23 cellular contexts compared by ENCODE assay signal in the genomic region with DNA sequence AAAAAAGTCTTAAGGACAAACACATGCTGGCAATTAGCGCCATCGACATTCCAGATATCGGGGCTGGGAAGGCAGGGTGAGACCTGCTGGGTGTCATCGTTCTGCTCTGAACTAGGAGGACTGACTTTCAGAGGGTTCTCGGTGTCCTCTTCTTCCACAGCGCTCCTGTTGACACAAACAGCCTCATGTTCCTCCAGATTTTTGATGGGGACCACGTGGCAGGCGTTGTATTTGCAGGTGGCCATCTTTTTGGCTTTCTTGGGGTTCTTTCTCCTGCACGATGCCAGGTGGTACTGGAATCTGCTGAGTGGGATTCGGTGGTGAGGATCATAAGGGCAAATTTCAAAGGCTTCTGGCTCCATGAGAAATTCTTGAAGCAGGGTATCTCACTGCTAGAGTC. TPM values are rescaled to one million over a fixed set of nuclear protein-coding genes. Genes with fewer than 3 reads are reported as not detected.
"Had no signal": no experiment of that assay in that cellular context is flagged by ENCODE, and none has a peak within 500 bp of the region (broad histone marks: within the 10 kb centered on the region; RNA-seq: fewer than 3 reads in every experiment).

No MANE protein-coding gene starts in this region.

- H3K36me3 ChIP-seq: WERI-Rb-1 had no signal

- H3K27me3 Mint-ChIP-seq: activated CD4-positive, alpha-beta memory T cell treated with anti-CD3 and anti-CD28 coated beads, Interleukin-2, amount 10 ng/mL, durations not matched to agents 7 days and 5 days; activated CD4-positive, alpha-beta T cell treated with anti-CD3 and anti-CD28 coated beads for 36 hours; activated naive CD8-positive, alpha-beta T cell treated with anti-CD3 and anti-CD28 coated beads, Interleukin-2, amount 10 ng/mL, durations not matched to agents 7 days and 5 days; central memory CD8-positive, alpha-beta T cell; T-cell had no signal

- DNase-seq: activated CD4-positive, alpha-beta memory T cell treated with anti-CD3 and anti-CD28 coated beads, Interleukin-2, amount 10 ng/mL, durations not matched to agents 7 days and 5 days; activated CD4-positive, alpha-beta T cell treated with anti-CD3 and anti-CD28 coated beads for 36 hours; activated CD4-positive, alpha-beta T cell treated with anti-CD3 and anti-CD28 coated beads, Interleukin-2, amount 50 U/mL, for 1 hour; activated CD8-positive, alpha-beta memory T cell treated with anti-CD3 and anti-CD28 coated beads, Interleukin-2, amount 50 U/mL, for 4 hours; activated naive CD4-positive, alpha-beta T cell treated with anti-CD3 and anti-CD28 coated beads, Interleukin-2, amount 50 U/mL, for 16 hours; activated naive CD8-positive, alpha-beta T cell treated with anti-CD3 and anti-CD28 coated beads, Interleukin-2, amount 10 ng/mL, durations not matched to agents 7 days and 5 days; body of pancreas; Karpas-422; NCI-H1105 treated with DMSO at 0.1 percent for 48 hours; NCI-H1436 treated with DMSO at 0.1 percent for 48 hours; NCI-H187; NCI-H2081; NCI-H510A treated with DMSO at 0.1 percent for 48 hours; NK-92 treated with Interleukin-12 subunit alpha and Interleukin-12 subunit beta, amount 100 ng/mL, for 24 hours; T-cell; WERI-Rb-1 had no signal

- ATAC-seq: activated CD4-positive, alpha-beta T cell treated with anti-CD3 and anti-CD28 coated beads for 36 hours; body of pancreas; T-cell had no signal

- H3K4me1 ChIP-seq: body of pancreas had no signal

- FAIRE-seq: bronchial epithelial cell had no signal

- H3K27ac Mint-ChIP-seq: activated CD4-positive, alpha-beta memory T cell treated with anti-CD3 and anti-CD28 coated beads, Interleukin-2, amount 10 ng/mL, durations not matched to agents 7 days and 5 days; activated CD4-positive, alpha-beta T cell treated with anti-CD3 and anti-CD28 coated beads for 36 hours; activated naive CD8-positive, alpha-beta T cell treated with anti-CD3 and anti-CD28 coated beads, Interleukin-2, amount 10 ng/mL, durations not matched to agents 7 days and 5 days had no signal

- H3K9me3 ChIP-seq: body of pancreas had no signal

- H3K4me3 ChIP-seq: body of pancreas, SK-N-MC had no signal

- H3K9me3 Mint-ChIP-seq: central memory CD8-positive, alpha-beta T cell had no signal

- H3K27me3 ChIP-seq: body of pancreas had no signal

- H3K27ac ChIP-seq: body of pancreas, SK-N-MC, WERI-Rb-1 had no signal

- H3K4me3 Mint-ChIP-seq: activated CD4-positive, alpha-beta memory T cell treated with anti-CD3 and anti-CD28 coated beads, Interleukin-2, amount 10 ng/mL, durations not matched to agents 7 days and 5 days; activated CD4-positive, alpha-beta T cell treated with anti-CD3 and anti-CD28 coated beads for 36 hours; activated naive CD8-positive, alpha-beta T cell treated with anti-CD3 and anti-CD28 coated beads, Interleukin-2, amount 10 ng/mL, durations not matched to agents 7 days and 5 days; central memory CD8-positive, alpha-beta T cell; T-cell had no signal

- H3K36me3 Mint-ChIP-seq: T-cell had no signal

RNA-seq across cellular contexts. Expression of gene GTSF1L, which starts 0.5 kb away (rescaled TPM):
- total RNA-seq: activated CD4-positive, alpha-beta memory T cell treated with anti-CD3 and anti-CD28 coated beads, Interleukin-2, amount 10 ng/mL, durations not matched to agents 7 days and 5 days; activated CD8-positive, alpha-beta memory T cell treated with anti-CD3 and anti-CD28 coated beads for 36 hours; activated naive CD8-positive, alpha-beta T cell treated with anti-CD3 and anti-CD28 coated beads, Interleukin-2, amount 10 ng/mL, durations not matched to agents 7 days and 5 days; aorta; body of pancreas; bronchial epithelial cell; RPMI7951; T-helper 2 cell treated with Interferon-gamma antibody and Interleukin-4, amounts not matched to agents 100 ng/mL and 5 ng/mL, for 36 hours had no signal
- polyA plus RNA-seq: aorta had no signal
